1 cellular context compared by ENCODE assay signal in genomic region chr1:16565324-16565723, GRCh38. TPM values are rescaled to one million over a fixed set of nuclear protein-coding genes. Genes with fewer than 3 reads are reported as not detected.
"Had no signal": no experiment of that assay in that cellular context is flagged by ENCODE, and none has a peak within 500 bp of the region (broad histone marks: within the 10 kb centered on the region; RNA-seq: fewer than 3 reads in every experiment).

No MANE protein-coding gene starts in this region.

RNA-seq across cellular contexts. Expression of gene RNU1-1, which starts 51.2 kb away (rescaled TPM):
- polyA plus RNA-seq: SK-N-SH had no signal
